ENCODE assay signal across 8 cellular contexts in genomic region chr12:82685721-82686222, GRCh38.
A peak's percentile ranks its signal among the peaks of the same experiment; 100 is the strongest.
DNase-seq lines count a peak whose midpoint lies in the region; ATAC-seq and TF ChIP-seq lines count a peak whose summit lies in the region.

No MANE protein-coding gene starts in this region.

- H3K27ac ChIP-seq in mucosa of rectum (ENCODE audit: low read depth in 2 of 2, low read length in 2 of 2) = peak overlapping the region; percentile 95 to 97

- no peaks in the 10 kb centered on the region for H3K36me3 ChIP-seq in mucosa of rectum (ENCODE audit: control insufficient read depth in 2 of 2, insufficient read depth in 2 of 2, low read length in 2 of 2)

- peak overlapping the region; percentile 87 to 90 for H3K9ac ChIP-seq in mucosa of rectum (ENCODE audit: low read depth in 1 of 2, low read length in 2 of 2)

- TF ChIP-seq EP300 in Ishikawa (IDR thresholded peaks at IDR 0.05; ENCODE audit: borderline replicate concordance) = no peak

- no peak for TF ChIP-seq POLR2A in erythroblast (IDR thresholded peaks at IDR 0.05; ENCODE audit: low read length)

- peak; percentile 57 for ATAC-seq in GM21717 (IDR thresholded peaks at IDR 0.05; ENCODE audit: unreplicated experiment)

- no peaks in the 10 kb centered on the region for H3K9me3 ChIP-seq in mucosa of rectum (ENCODE audit: control insufficient read depth in 2 of 2, low read length in 2 of 2)

- peak overlapping the region; percentile 98 for H3K4me3 ChIP-seq in mucosa of rectum (ENCODE audit: low read length in 2 of 2)

- peak; percentile 97 for TF ChIP-seq RAD21 in Ishikawa (IDR thresholded peaks at IDR 0.05; ENCODE audit: low read depth)

- no peaks in the 10 kb centered on the region for H3K27me3 ChIP-seq in mucosa of rectum (ENCODE audit: control insufficient read depth in 2 of 2, insufficient read depth in 2 of 2, low read length in 2 of 2)

- peak; percentile 100 for DNase-seq in DMS53 (lab: John Stamatoyannopoulos, UW)
- peak; percentile 95 for DNase-seq in OCI-M1 (lab: John Stamatoyannopoulos, UW)
- peak; percentile 87 for DNase-seq in activated T-cell treated with anti-CD3 and anti-CD28 coated beads, Interleukin-2, amount 50 U/mL, for 1 hour
- DNase-seq in erythroblast (lab: John Stamatoyannopoulos, UW) = peak; percentile 85 to 88
- peak; percentile 79 to 88 for DNase-seq in stimulated activated CD8-positive, alpha-beta memory T cell treated with anti-CD3 and anti-CD28 coated beads, Interleukin-4, amount 100 ng/mL, for 4 hours (ENCODE audit: low read depth in 2 of 2, low spot score in 1 of 2)

- peaks cover 9 to 22% of the 10 kb centered on the region in 2 donors for H3K4me1 ChIP-seq in mucosa of rectum (ENCODE audit: control insufficient read depth in 2 of 2, insufficient read depth in 2 of 2, low read length in 2 of 2)

TF ChIP-seq in Ishikawa, 13 proteins besides CTCF, POLR2A, EP300 and RAD21:
- no peak for TF ChIP-seq CREB1 (IDR thresholded peaks at IDR 0.05; ENCODE audit: low read depth)
- TF ChIP-seq TAF1 (IDR thresholded peaks at IDR 0.05; ENCODE audit: low read depth) = no peak
- TF ChIP-seq ZBTB7A (IDR thresholded peaks at IDR 0.05; ENCODE audit: low read depth) = no peak
- TF ChIP-seq MAX (IDR thresholded peaks at IDR 0.05) = 0 out of 2 replicates have a peak, but pooled peaks have one; percentile 23
- TF ChIP-seq USF1 (IDR thresholded peaks at IDR 0.05) = no peak
- 0 out of 2 replicates have a peak, but pooled peaks have one; percentile 45 for TF ChIP-seq YY1 (IDR thresholded peaks at IDR 0.05; ENCODE audit: low read depth)
- 0 out of 2 replicates have a peak, but pooled peaks have one; percentile 29 for TF ChIP-seq TCF12 (IDR thresholded peaks at IDR 0.05; ENCODE audit: low read depth)
- TF ChIP-seq CEBPB (IDR thresholded peaks at IDR 0.05) = no peak
- TF ChIP-seq REST (IDR thresholded peaks at IDR 0.05; ENCODE audit: low read depth) = no peak
- TF ChIP-seq EGR1 (IDR thresholded peaks at IDR 0.05) = no peak
- no peak for TF ChIP-seq NFIC (IDR thresholded peaks at IDR 0.05)

Comparison
In these comparisons a context has a peak if more than half of its experiments do, and no peak if none do; other contexts are left out.
1. Peak in every context shown above with its lines: DNase-seq, ATAC-seq, H3K4me3 ChIP-seq and H3K27ac ChIP-seq.